Comparison of ENCODE assay signal across 13 cellular contexts in the genomic region with DNA sequence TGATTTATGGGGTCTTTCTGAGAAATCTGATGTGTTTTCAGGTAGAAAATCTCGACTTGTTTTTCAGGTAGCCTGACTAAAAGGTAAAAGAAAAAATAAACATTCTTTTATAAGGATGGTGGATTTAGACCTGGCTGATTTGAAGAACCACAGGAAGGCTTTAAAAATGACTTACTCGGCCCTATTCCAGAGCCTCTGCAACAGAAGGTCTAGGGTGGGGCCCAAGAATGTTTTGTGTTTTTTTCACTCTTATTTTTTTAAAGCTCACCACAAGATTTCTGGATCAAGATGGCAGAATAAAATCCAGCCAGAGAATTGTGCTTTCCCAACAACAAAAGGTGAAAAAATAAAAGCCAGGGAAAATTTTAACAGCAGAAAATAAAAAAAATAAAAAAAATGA. TPM values are rescaled to one million over a fixed set of nuclear protein-coding genes. Genes with fewer than 3 reads are reported as not detected.
DNase-seq lines count a peak whose midpoint lies in the region; FAIRE-seq and TF ChIP-seq lines count a peak whose summit lies in the region.
"Had no signal": no experiment of that assay in that cellular context is flagged by ENCODE, and none has a peak within 500 bp of the region (broad histone marks: within the 10 kb centered on the region; RNA-seq: fewer than 3 reads in every experiment).

No MANE protein-coding gene starts in this region.

- dilution Hi-C loops in mammary epithelial cell (cut with HindIII; ENCODE audit: low sequenced_read_pairs): no loop called here

- no peak overlapping the region for H3K27ac ChIP-seq in mammary epithelial cell (ENCODE audit: insufficient read depth, low read depth, low read length)
- H3K27ac ChIP-seq: upper lobe of right lung had no signal

- H3K4me3 Mint-ChIP-seq in MCF 10A (ENCODE audit: unreplicated experiment): no peak overlapping the region
- H3K4me3 Mint-ChIP-seq in mesothelial cell of epicardium: no peak overlapping the region

- H3K36me3 Mint-ChIP-seq in MCF 10A (ENCODE audit: insufficient read depth, unreplicated experiment) (no peaks in the 10 kb centered on the region), mesothelial cell of epicardium (peaks cover 18% of the 10 kb centered on the region)

- WGBS in mammary epithelial cell (ENCODE audit: low coverage, missing lambda C conversion rate): 64% methylated on average over 2 of the region's 2 CpGs

- H3K4me3 ChIP-seq in mammary epithelial cell (replicated peaks in 1 of 3; ENCODE audit: insufficient read depth in 1 of 3, low read depth in 2 of 3, low read length in 3 of 3) (no peak overlapping the region), astrocyte of the cerebellum (ENCODE audit: low read depth, low read length) (no peak overlapping the region)
- H3K4me3 ChIP-seq: upper lobe of right lung had no signal

- TF ChIP-seq CTCF in MCF 10A (IDR thresholded peaks at IDR 0.05; ENCODE audit: unreplicated experiment) (no peak), mammary epithelial cell (conservative IDR thresholded peaks at IDR 0.05 in 1 of 2, IDR thresholded peaks at IDR 0.05 in 1 of 2; ENCODE audit: extremely low read depth in 1 of 2, insufficient read depth in 1 of 2, low read depth in 1 of 2, low read length in 2 of 2) (no peak), astrocyte of the cerebellum (IDR thresholded peaks at IDR 0.05; ENCODE audit: low read depth, low read length, missing control alignments) (no peak), mesothelial cell of epicardium (IDR thresholded peaks at IDR 0.05; ENCODE audit: unreplicated experiment) (no peak)

- no peak overlapping the region for H3K9ac ChIP-seq in mammary epithelial cell (ENCODE audit: insufficient read depth, low read length)

- H3K9me3 ChIP-seq in mammary epithelial cell (replicated peaks; ENCODE audit: insufficient read depth, low read length): no peaks in the 10 kb centered on the region
- H3K9me3 ChIP-seq: upper lobe of right lung had no signal

- no peaks in the 10 kb centered on the region for H3K4me1 ChIP-seq in mammary epithelial cell (ENCODE audit: insufficient read depth, low read length)
- H3K4me1 ChIP-seq: upper lobe of right lung had no signal

- H3K9me3 Mint-ChIP-seq in MCF 10A (ENCODE audit: unreplicated experiment): no peaks in the 10 kb centered on the region
- peaks cover 5% of the 10 kb centered on the region for H3K9me3 Mint-ChIP-seq in mesothelial cell of epicardium

- intact Hi-C loops in MCF 10A (cut with micrococcal nuclease): no loop called here
- intact Hi-C loops in mammary epithelial cell (cut with micrococcal nuclease): no loop called here

- CTCF ChIA-PET in MCF 10A (lab: Yijun Ruan, JAX) (no interaction called here), mammary epithelial cell (lab: Charles Lee; ENCODE audit: low non-redundant PET) (no interaction called here)

- no peak for FAIRE-seq in urothelium cell line (lab: Jason Lieb, UNC)

- H3K27me3 Mint-ChIP-seq in MCF 10A (ENCODE audit: insufficient read depth, unreplicated experiment) (no peaks in the 10 kb centered on the region), mesothelial cell of epicardium (ENCODE audit: low read depth) (no peaks in the 10 kb centered on the region)

- H3K79me2 ChIP-seq in mammary epithelial cell (ENCODE audit: insufficient read depth, low read length): peaks cover 3% of the 10 kb centered on the region

- H3K27me3 ChIP-seq in mammary epithelial cell (ENCODE audit: insufficient read depth, low read length): no peaks in the 10 kb centered on the region
- H3K27me3 ChIP-seq: upper lobe of right lung had no signal

- H3K36me3 ChIP-seq in mammary epithelial cell (ENCODE audit: insufficient read depth, low read length): no peaks in the 10 kb centered on the region

- POLR2A ChIA-PET in MCF 10A (lab: Yijun Ruan, JAX): interaction anchor here (0.7 to 1.0 kb wide), 2 partner anchors 12 to 619 kb away, joined by 3 read pairs; no protein-coding TSS in a partner anchor

- no peak overlapping the region for H3K4me2 ChIP-seq in mammary epithelial cell (ENCODE audit: insufficient read depth, low read depth, low read length)

- H3K27ac Mint-ChIP-seq in MCF 10A (ENCODE audit: low read depth, unreplicated experiment): peak overlapping the region; percentile 88
- H3K27ac Mint-ChIP-seq in mesothelial cell of epicardium: peak overlapping the region; percentile 30

- no peak overlapping the region for H2AFZ ChIP-seq in mammary epithelial cell (ENCODE audit: low read depth, low read length)

- BruUV-seq in MCF 10A (replicated peaks; lab: Mats Ljungman, UMichigan) (no TSS peak), mammary epithelial cell (replicated peaks; lab: Mats Ljungman, UMichigan) (no TSS peak)

- H3K4me1 Mint-ChIP-seq in MCF 10A (ENCODE audit: insufficient read depth, unreplicated experiment): peaks cover 7% of the 10 kb centered on the region
- H3K4me1 Mint-ChIP-seq in mesothelial cell of epicardium: no peaks in the 10 kb centered on the region

- no peaks in the 10 kb centered on the region for H4K20me1 ChIP-seq in mammary epithelial cell (ENCODE audit: insufficient read depth, low read length)

- DNase-seq in MCF 10A (ENCODE audit: unreplicated experiment) (peak; percentile 43), mammary epithelial cell (no peak), astrocyte of the cerebellum (ENCODE audit: low read depth) (peak; percentile 57), mesothelial cell of epicardium (ENCODE audit: low spot score in 2 of 2, unreplicated experiment in 2 of 2) (no peak), urothelium cell line (ENCODE audit: low spot score) (peak; percentile 30), NOMO-1 treated with dmso at 0.1 percent for 144 hours (lab: John Stamatoyannopoulos, UW; ENCODE audit: unreplicated experiment) (no peak), COR-L47 (lab: John Stamatoyannopoulos, UW) (no peak), NCI-H2196 treated with DMSO at 0.1 percent for 48 hours (lab: John Stamatoyannopoulos, UW; ENCODE audit: unreplicated experiment) (no peak)
- DNase-seq: activated CD4-positive, alpha-beta T cell treated with anti-CD3 and anti-CD28 coated beads, Interleukin-2, amount 50 U/mL, for 48 hours; effector memory CD4-positive, alpha-beta T cell; hypothalamus; Karpas-422; upper lobe of right lung had no signal

- in situ Hi-C loops in mammary epithelial cell (cut with MboI; ENCODE audit: low sequenced_read_pairs in 2 of 2) (no loop called here), astrocyte of the cerebellum (cut with HindIII; ENCODE audit: low sequenced_read_pairs) (no loop called here)

RNA-seq across cellular contexts. Expression of a gene that starts 59.1 kb away (rescaled TPM):
- total RNA-seq in MCF 10A (2022) (24.4 and 26.6 TPM in 2 replicates), mammary epithelial cell (10 to 100 TPM; 11.5 to 21.5 TPM), mesothelial cell of epicardium (48.3 to 52.4 TPM (median 49.9 TPM) in 3 replicates)
- 5.8 TPM for polyA plus RNA-seq in mammary epithelial cell
- polyA minus RNA-seq in mammary epithelial cell: 9.5 TPM

Comparison
In these comparisons a context has a peak if more than half of its experiments do, and no peak if none do; other contexts are left out.
1. DNase-seq: peak in MCF 10A (single experiment), astrocyte of the cerebellum (single experiment) and urothelium cell line (single experiment); none in mammary epithelial cell (single experiment), mesothelial cell of epicardium (0 of 2), NOMO-1 treated with dmso at 0.1 percent for 144 hours (single experiment), COR-L47 (single experiment) and NCI-H2196 treated with DMSO at 0.1 percent for 48 hours (single experiment).